In the genomic region with DNA sequence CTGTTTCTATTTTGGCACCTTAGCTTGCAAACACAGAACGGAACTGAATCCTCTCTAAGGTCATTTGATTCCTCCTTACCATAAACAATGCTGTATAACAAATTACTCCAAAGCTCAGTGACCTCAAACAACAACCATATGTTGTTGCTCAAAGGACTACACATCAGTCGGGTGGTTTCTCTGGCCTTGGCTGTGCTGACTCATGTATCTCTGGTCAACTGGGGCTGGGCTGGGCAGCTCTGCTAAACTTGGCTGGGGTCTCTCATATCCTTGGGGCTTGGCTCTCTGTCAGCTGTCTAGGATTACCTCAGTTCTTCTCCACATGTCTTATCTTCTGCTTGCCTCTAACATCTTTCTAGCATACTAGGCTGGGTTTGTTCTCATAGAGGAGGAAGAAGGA, we compare ENCODE assay signal across 10 cellular contexts.
DNase-seq lines count a peak whose midpoint lies in the region; ATAC-seq and TF ChIP-seq lines count a peak whose summit lies in the region.
"Had no signal": no experiment of that assay in that cellular context is flagged by ENCODE, and none has a peak within 500 bp of the region (broad histone marks: within the 10 kb centered on the region; RNA-seq: fewer than 3 reads in every experiment).

No MANE protein-coding gene starts in this region.

- no peak overlapping the region for H3K4me3 Mint-ChIP-seq in MCF 10A (ENCODE audit: unreplicated experiment)

- TF ChIP-seq CTCF in MCF 10A (IDR thresholded peaks at IDR 0.05; ENCODE audit: unreplicated experiment), result no peak

- intact Hi-C loops in MCF 10A (cut with micrococcal nuclease), result no loop called here

- H3K4me1 Mint-ChIP-seq in MCF 10A (ENCODE audit: insufficient read depth, unreplicated experiment), result peaks cover 39% of the 10 kb centered on the region

- CTCF ChIA-PET in MCF 10A (lab: Yijun Ruan, JAX), result interaction anchor here (0.7 to 1.3 kb wide), 4 partner anchors 12 to 1535 kb away, joined by 3 read pairs; a partner anchor contains a TSS

- H3K9me3 Mint-ChIP-seq in MCF 10A (ENCODE audit: unreplicated experiment), result no peaks in the 10 kb centered on the region

- BruUV-seq in MCF 10A (replicated peaks; lab: Mats Ljungman, UMichigan), result no TSS peak

- no peak overlapping the region for H3K27ac Mint-ChIP-seq in MCF 10A (ENCODE audit: low read depth, unreplicated experiment)

- POLR2A ChIA-PET in MCF 10A (lab: Yijun Ruan, JAX), result interaction anchor here (0.9 kb wide), 1 partner anchor 34 kb away, joined by 3 read pairs; no protein-coding TSS in a partner anchor

- ATAC-seq in HG02678 (IDR thresholded peaks at IDR 0.05; ENCODE audit: unreplicated experiment), result no peak

- DNase-seq in NCI-H82 (lab: John Stamatoyannopoulos, UW) (peak; percentile 4), NCI-H82 treated with DMSO at 0.1 percent for 48 hours (lab: John Stamatoyannopoulos, UW; ENCODE audit: unreplicated experiment) (no peak), MCF 10A (ENCODE audit: unreplicated experiment) (peak; percentile 83), left kidney (ENCODE audit: low read depth, low spot score) (peak; percentile 66), ureter (ENCODE audit: low spot score) (peak; percentile 56), SKM-1 treated with dmso at 0.1 percent for 144 hours (lab: John Stamatoyannopoulos, UW; ENCODE audit: unreplicated experiment) (no peak), NCI-H1694 (lab: John Stamatoyannopoulos, UW) (no peak)
- DNase-seq: effector CD4-positive, alpha-beta T cell; stimulated activated CD4-positive, alpha-beta T cell treated with anti-CD3 and anti-CD28 coated beads, Interleukin-4, amount 100 ng/mL, for 4 hours had no signal

- no peaks in the 10 kb centered on the region for H3K36me3 Mint-ChIP-seq in MCF 10A (ENCODE audit: insufficient read depth, unreplicated experiment)

- no peaks in the 10 kb centered on the region for H3K27me3 Mint-ChIP-seq in MCF 10A (ENCODE audit: insufficient read depth, unreplicated experiment)

Comparison
In these comparisons a context has a peak if more than half of its experiments do, and no peak if none do; other contexts are left out.
1. DNase-seq: peak in NCI-H82 (single experiment), MCF 10A (single experiment), left kidney (single experiment) and ureter (single experiment); none in NCI-H82 treated with DMSO at 0.1 percent for 48 hours (single experiment), SKM-1 treated with dmso at 0.1 percent for 144 hours (single experiment) and NCI-H1694 (single experiment).